Comparison of ENCODE assay signal across 21 cellular contexts in genomic region chr10:12403119-12403518, GRCh38. TPM values are rescaled to one million over a fixed set of nuclear protein-coding genes. Genes with fewer than 3 reads are reported as not detected.
DNase-seq lines count a peak whose midpoint lies in the region; ATAC-seq, FAIRE-seq and TF ChIP-seq lines count a peak whose summit lies in the region.
"Had no signal": no experiment of that assay in that cellular context is flagged by ENCODE, and none has a peak within 500 bp of the region (broad histone marks: within the 10 kb centered on the region; RNA-seq: fewer than 3 reads in every experiment).

No MANE protein-coding gene starts in this region.

- in situ Hi-C loops in GM12878 (cut with MboI): no loop called here

- H3K9ac ChIP-seq in GM12878 (ENCODE audit: control insufficient read depth, insufficient read depth, low read length): no peak overlapping the region
- H3K9ac ChIP-seq: BLaER1 had no signal

- POLR2A ChIA-PET in activated CD4-positive, alpha-beta memory T cell treated with anti-CD3 and anti-CD28 coated beads, Interleukin-2, amount 10 ng/mL, durations not matched to agents 7 days and 5 days (lab: Charles Lee): no interaction called here
- POLR2A ChIA-PET in activated CD4-positive, alpha-beta memory T cell treated with anti-CD3 and anti-CD28 coated beads for 36 hours (lab: Charles Lee): no interaction called here
- POLR2A ChIA-PET in GM12878 (lab: Charles Lee): no interaction called here

- intact Hi-C loops in activated CD4-positive, alpha-beta memory T cell treated with anti-CD3 and anti-CD28 coated beads for 36 hours (cut with micrococcal nuclease): no loop called here
- intact Hi-C loops in GM12878 (cut with micrococcal nuclease; ENCODE audit: unreplicated experiment): no loop called here
- intact Hi-C loops in spleen (cut with DNase I; ENCODE audit: low total_unique reads): no loop called here
- intact Hi-C loops in aorta (cut with DNase I): no loop called here

- H3K4me3 ChIP-seq in GM12878 (no peak overlapping the region), spleen (no peak overlapping the region), aorta (ENCODE audit: low read length in 2 of 2) (no peak overlapping the region)
- H3K4me3 ChIP-seq: A549, BLaER1 had no signal

- H3K4me1 Mint-ChIP-seq in activated CD4-positive, alpha-beta memory T cell treated with anti-CD3 and anti-CD28 coated beads, Interleukin-2, amount 10 ng/mL, durations not matched to agents 7 days and 5 days: peaks cover 14% of the 10 kb centered on the region
- H3K4me1 Mint-ChIP-seq in activated CD4-positive, alpha-beta memory T cell treated with anti-CD3 and anti-CD28 coated beads for 36 hours (ENCODE audit: low read depth): peaks cover 24% of the 10 kb centered on the region
- H3K4me1 Mint-ChIP-seq in progenitor cell of endocrine pancreas (ENCODE audit: low read depth): peaks cover 19% of the 10 kb centered on the region
- H3K4me1 Mint-ChIP-seq: CD14-positive monocyte had no signal

- no peak for ATAC-seq in GM12878
- no peak for ATAC-seq in aorta (ENCODE audit: low FRiP score)
- ATAC-seq: A549, HCT116, HepG2 had no signal

- H3K4me3 Mint-ChIP-seq in activated CD4-positive, alpha-beta memory T cell treated with anti-CD3 and anti-CD28 coated beads, Interleukin-2, amount 10 ng/mL, durations not matched to agents 7 days and 5 days: no peak overlapping the region
- no peak overlapping the region for H3K4me3 Mint-ChIP-seq in activated CD4-positive, alpha-beta memory T cell treated with anti-CD3 and anti-CD28 coated beads for 36 hours
- no peak overlapping the region for H3K4me3 Mint-ChIP-seq in progenitor cell of endocrine pancreas (ENCODE audit: low read depth)
- H3K4me3 Mint-ChIP-seq: CD14-positive monocyte; CD4-positive, alpha-beta memory T cell; HFFc6 had no signal

- WGBS in GM12878 (ENCODE audit: insufficient coverage, insufficient replicate concordance, low lambda C conversion rate, missing lambda C conversion rate): 97% methylated on average over 9 of the region's 9 CpGs
- WGBS in spleen, 5 donors: 90 to 95% (median 92%) methylated on average over 9 of the region's 9 CpGs
- WGBS in aorta, 2 donors: 94 to 95% methylated on average over 9 of the region's 9 CpGs

- H2AFZ ChIP-seq in GM12878 (ENCODE audit: control insufficient read depth, low read depth, low read length): no peak overlapping the region

- H3K9me3 ChIP-seq in GM12878 (replicated peaks; ENCODE audit: control insufficient read depth, insufficient read depth, low read length) (no peaks in the 10 kb centered on the region), spleen (no peaks in the 10 kb centered on the region), aorta (ENCODE audit: control insufficient read depth, low read length) (no peaks in the 10 kb centered on the region)
- H3K9me3 ChIP-seq: A549, BLaER1 had no signal

- H3K9me3 Mint-ChIP-seq in activated CD4-positive, alpha-beta memory T cell treated with anti-CD3 and anti-CD28 coated beads, Interleukin-2, amount 10 ng/mL, durations not matched to agents 7 days and 5 days: no peaks in the 10 kb centered on the region
- no peaks in the 10 kb centered on the region for H3K9me3 Mint-ChIP-seq in activated CD4-positive, alpha-beta memory T cell treated with anti-CD3 and anti-CD28 coated beads for 36 hours
- H3K9me3 Mint-ChIP-seq in progenitor cell of endocrine pancreas (ENCODE audit: low read depth): no peaks in the 10 kb centered on the region
- H3K9me3 Mint-ChIP-seq: CD4-positive, alpha-beta memory T cell; HFFc6 had no signal

- DNase-seq in activated CD4-positive, alpha-beta memory T cell treated with anti-CD3 and anti-CD28 coated beads, Interleukin-2, amount 10 ng/mL, durations not matched to agents 7 days and 5 days: peak; percentile 3
- no peak for DNase-seq in activated CD4-positive, alpha-beta memory T cell treated with anti-CD3 and anti-CD28 coated beads for 36 hours
- DNase-seq in AG20443 (ENCODE audit: low spot score): peak; percentile 1
- DNase-seq in GM12878 (ENCODE audit: low read depth, low spot score): no peak
- peak; percentile 32 for DNase-seq in spleen
- no peak for DNase-seq in aorta
- no peak for DNase-seq in progenitor cell of endocrine pancreas (ENCODE audit: low spot score, unreplicated experiment)
- DNase-seq: CD4-positive, alpha-beta memory T cell; DMS153; DMS79; GF-D8; GOT3; H7; HFFc6 had no signal

- H3K27me3 ChIP-seq in GM12878 (replicated peaks in 1 of 2; ENCODE audit: control insufficient read depth in 2 of 2, insufficient read depth in 2 of 2, low read length in 1 of 2) (no peaks in the 10 kb centered on the region), spleen (replicated peaks in 1 of 7) (no peaks in the 10 kb centered on the region), aorta (ENCODE audit: control insufficient read depth in 1 of 2, insufficient read depth in 2 of 2, low read length in 1 of 2) (no peaks in the 10 kb centered on the region)
- H3K27me3 ChIP-seq: BLaER1 had no signal

- CTCF ChIA-PET in activated CD4-positive, alpha-beta memory T cell treated with anti-CD3 and anti-CD28 coated beads, Interleukin-2, amount 10 ng/mL, durations not matched to agents 7 days and 5 days (lab: Charles Lee): no interaction called here
- CTCF ChIA-PET in activated CD4-positive, alpha-beta memory T cell treated with anti-CD3 and anti-CD28 coated beads for 36 hours (lab: Charles Lee): no interaction called here
- CTCF ChIA-PET in GM12878 (lab: Yijun Ruan, JAX): interaction anchor here (1.2 to 1.8 kb wide), 2 partner anchors 15 to 161 kb away, joined by 3 read pairs; no protein-coding TSS in a partner anchor

- no peak overlapping the region for H3K27ac ChIP-seq in GM12878 (ENCODE audit: control insufficient read depth, insufficient read depth)
- H3K27ac ChIP-seq in spleen: no peak overlapping the region
- no peak overlapping the region for H3K27ac ChIP-seq in aorta (ENCODE audit: low read depth in 1 of 2, low read length in 2 of 2)
- H3K27ac ChIP-seq: 22Rv1, BLaER1 had no signal

- H3K36me3 Mint-ChIP-seq in activated CD4-positive, alpha-beta memory T cell treated with anti-CD3 and anti-CD28 coated beads, Interleukin-2, amount 10 ng/mL, durations not matched to agents 7 days and 5 days (ENCODE audit: low read depth): peaks cover 10% of the 10 kb centered on the region
- H3K36me3 Mint-ChIP-seq in activated CD4-positive, alpha-beta memory T cell treated with anti-CD3 and anti-CD28 coated beads for 36 hours: no peaks in the 10 kb centered on the region
- H3K36me3 Mint-ChIP-seq in progenitor cell of endocrine pancreas (ENCODE audit: insufficient read depth): no peaks in the 10 kb centered on the region

- no peaks in the 10 kb centered on the region for H4K20me1 ChIP-seq in GM12878 (ENCODE audit: control insufficient read depth, insufficient read depth)
- H4K20me1 ChIP-seq: BLaER1 had no signal

- RAD21 ChIA-PET in GM12878 (lab: Charles Lee; ENCODE audit: unreplicated experiment): interaction anchor here (1.2 to 2.6 kb wide), 2 partner anchors 44 to 139 kb away, joined by 3 to 8 read pairs; no protein-coding TSS in a partner anchor

- no peaks in the 10 kb centered on the region for H3K4me1 ChIP-seq in GM12878 (ENCODE audit: control insufficient read depth, insufficient read depth, low read length)
- H3K4me1 ChIP-seq in spleen: peaks cover 0 to 4% (median 0%) of the 10 kb centered on the region in 6 donors
- H3K4me1 ChIP-seq in aorta (ENCODE audit: control insufficient read depth in 1 of 2, insufficient read depth in 2 of 2, low read length in 2 of 2): no peaks in the 10 kb centered on the region

- TF ChIP-seq CTCF in GM12878 (IDR thresholded peaks at IDR 0.05 in 2 of 3, conservative IDR thresholded peaks at IDR 0.05 in 1 of 3; ENCODE audit: control insufficient read depth in 2 of 3, extremely low read depth in 1 of 3, insufficient read depth in 1 of 3, low read depth in 3 of 3, low read length in 3 of 3) (no peak), spleen (IDR thresholded peaks at IDR 0.05 in 8 of 11, conservative IDR thresholded peaks at IDR 0.05 in 3 of 11) (no peak), progenitor cell of endocrine pancreas (IDR thresholded peaks at IDR 0.05; ENCODE audit: unreplicated experiment) (no peak)

- no peak overlapping the region for H3K27ac Mint-ChIP-seq in activated CD4-positive, alpha-beta memory T cell treated with anti-CD3 and anti-CD28 coated beads, Interleukin-2, amount 10 ng/mL, durations not matched to agents 7 days and 5 days
- no peak overlapping the region for H3K27ac Mint-ChIP-seq in activated CD4-positive, alpha-beta memory T cell treated with anti-CD3 and anti-CD28 coated beads for 36 hours
- H3K27ac Mint-ChIP-seq in progenitor cell of endocrine pancreas: no peak overlapping the region
- H3K27ac Mint-ChIP-seq: HFFc6 had no signal

- TF ChIP-seq POLR2A in GM12878 (IDR thresholded peaks at IDR 0.05; ENCODE audit: low read depth, low read length): no peak
- TF ChIP-seq POLR2A in spleen (IDR thresholded peaks at IDR 0.05): no peak

- TSS peak; percentile 7 for BruUV-seq in GM12878 (replicated peaks; lab: Mats Ljungman, UMichigan)

- no peak for TF ChIP-seq RAD21 in GM12878 (IDR thresholded peaks at IDR 0.05; ENCODE audit: insufficient read depth, low read depth, low read length)

- no peak for TF ChIP-seq EP300 in GM12878 (IDR thresholded peaks at IDR 0.05; ENCODE audit: borderline replicate concordance in 1 of 2, control insufficient read depth in 1 of 2, low read depth in 2 of 2, low read length in 2 of 2)

- H3K36me3 ChIP-seq in GM12878 (ENCODE audit: control insufficient read depth in 2 of 2, insufficient read depth in 2 of 2, low read length in 1 of 2) (no peaks in the 10 kb centered on the region; a peak in 1 of 4 replicates), spleen (peaks cover 0 to 18% (median 0%) of the 10 kb centered on the region in 6 donors), aorta (ENCODE audit: control insufficient read depth in 1 of 2, insufficient read depth in 2 of 2, low read length in 1 of 2) (no peaks in the 10 kb centered on the region)

- H3K27me3 Mint-ChIP-seq in activated CD4-positive, alpha-beta memory T cell treated with anti-CD3 and anti-CD28 coated beads, Interleukin-2, amount 10 ng/mL, durations not matched to agents 7 days and 5 days: no peaks in the 10 kb centered on the region
- H3K27me3 Mint-ChIP-seq in activated CD4-positive, alpha-beta memory T cell treated with anti-CD3 and anti-CD28 coated beads for 36 hours: no peaks in the 10 kb centered on the region
- peaks cover 38% of the 10 kb centered on the region for H3K27me3 Mint-ChIP-seq in progenitor cell of endocrine pancreas
- H3K27me3 Mint-ChIP-seq: CD4-positive, alpha-beta memory T cell had no signal

- SMC1A ChIA-PET in GM12878 (lab: Charles Lee; ENCODE audit: uncharacterized antibody, unreplicated experiment): interaction anchor here (0.7 to 2.7 kb wide), 3 partner anchors 80 to 141 kb away, joined by 3 to 8 read pairs (median 4); no protein-coding TSS in a partner anchor

- FAIRE-seq in GM12878 (lab: Jason Lieb, UNC): no peak
- FAIRE-seq: A549, HepG2, HTR-8/SVneo had no signal

- H3K4me2 ChIP-seq in GM12878 (ENCODE audit: control insufficient read depth, insufficient read depth): no peak overlapping the region
- H3K4me2 ChIP-seq: A549, BLaER1 had no signal

- no peaks in the 10 kb centered on the region for H3K79me2 ChIP-seq in GM12878 (ENCODE audit: control insufficient read depth, insufficient read depth, low read length)

RNA-seq across cellular contexts. Expression of gene CAMK1D, which starts 53.8 kb away (rescaled TPM):
- total RNA-seq in activated CD4-positive, alpha-beta memory T cell treated with anti-CD3 and anti-CD28 coated beads, Interleukin-2, amount 10 ng/mL, durations not matched to agents 7 days and 5 days: 10 to 100 TPM; 16.7 to 17.8 TPM
- total RNA-seq in activated CD4-positive, alpha-beta memory T cell treated with anti-CD3 and anti-CD28 coated beads for 36 hours: 10 to 100 TPM; 17.7 to 17.9 TPM
- 70.4 and 80.7 TPM in 2 replicates for total RNA-seq in GM12878 (2013; cell fraction: nucleolus; rRNA removed)
- 12.3 and 14.2 TPM in 2 replicates for total RNA-seq in GM12878 (2014; rRNA removed)
- 14.6 and 15.0 TPM in 2 replicates for total RNA-seq in GM12878 (2014; rRNA removed; fragmentation: Illumina TruSeq; extraction: Trizol)
- total RNA-seq in GM12878 (2021): 35.5 and 37.0 TPM in 2 replicates
- polyA plus RNA-seq in GM12878 (2011; ENCODE audit: low read depth): 10.3 TPM
- 12.3 and 14.4 TPM in 2 replicates for polyA plus RNA-seq in GM12878 (2011; rRNA removed)
- 11.2 and 14.2 TPM in 2 replicates for polyA plus RNA-seq in GM12878 (2011; cell fraction: cytosol; rRNA removed)
- 11.2 and 12.9 TPM in 2 replicates for polyA plus RNA-seq in GM12878 (2011; cell fraction: nucleus; rRNA removed)
- polyA plus RNA-seq in GM12878 (2012): 13.4 and 15.8 TPM in 2 replicates
- 25.9 and 30.3 TPM in 2 replicates for polyA plus RNA-seq in GM12878 (2014; fragmentation: Illumina TruSeq; extraction: Trizol)
- 1 to 10 TPM; 2.1 to 5.5 TPM for polyA plus RNA-seq in GM12878 (2014; fragmentation: Nextera tagmentation; extraction: Ambion mirVana)
- polyA plus RNA-seq in GM12878 (2014; rRNA removed): 19.5 and 19.6 TPM in 2 replicates
- 10 to 100 TPM in 1 of 2 experiments, 1 to 10 TPM in 1; 3.5 to 20.0 TPM for polyA plus RNA-seq in GM12878 (2016; fragmentation: Nextera tagmentation; extraction: Ambion mirVana)
- polyA minus RNA-seq in GM12878 (2011; rRNA and poly(A)+ RNA removed): 11.3 and 16.2 TPM in 2 replicates
- polyA minus RNA-seq in GM12878 (2011; cell fraction: cytosol; rRNA and poly(A)+ RNA removed): 4.8 and 6.5 TPM in 2 replicates
- polyA minus RNA-seq in GM12878 (2011; cell fraction: nucleus; rRNA and poly(A)+ RNA removed): 3.9 and 5.7 TPM in 2 replicates
- total RNA-seq in spleen: 10 to 100 TPM; 18.9 to 34.5 (median 28.3) TPM
- polyA plus RNA-seq in spleen: 1 to 10 TPM; 6.8 to 8.9 (median 7.4) TPM
- 10 to 100 TPM; 10.9 to 19.0 TPM for total RNA-seq in aorta
- 1 to 10 TPM; 1.9 to 4.4 TPM for polyA plus RNA-seq in aorta
- 8.5 and 10.8 TPM in 2 replicates for total RNA-seq in progenitor cell of endocrine pancreas
- total RNA-seq: HepG2 had no signal

Comparison
In these comparisons a context has a peak if more than half of its experiments do, and no peak if none do; other contexts are left out.
1. DNase-seq: peak in activated CD4-positive, alpha-beta memory T cell treated with anti-CD3 and anti-CD28 coated beads, Interleukin-2, amount 10 ng/mL, durations not matched to agents 7 days and 5 days (single experiment), AG20443 (single experiment) and spleen (single experiment); none in activated CD4-positive, alpha-beta memory T cell treated with anti-CD3 and anti-CD28 coated beads for 36 hours (single experiment), GM12878 (single experiment), aorta (0 of 2) and progenitor cell of endocrine pancreas (single experiment).